8 cellular contexts compared by ENCODE assay signal in genomic region chr12:50084775-50085614, GRCh38. TPM values are rescaled to one million over a fixed set of nuclear protein-coding genes. Genes with fewer than 3 reads are reported as not detected.
DNase-seq lines count a peak whose midpoint lies in the region; ATAC-seq, FAIRE-seq and TF ChIP-seq lines count a peak whose summit lies in the region.

SMARCD1 (plus strand) TSS chr12:50085342; CDS start chr12:50085370, 28 bp downstream.

- H3K9ac ChIP-seq in subcutaneous abdominal adipose tissue (ENCODE audit: low read length in 5 of 5), result peak within 1 kb of the TSS; percentile 73 to 92 (median 85)

- H3K27ac ChIP-seq in foreskin keratinocyte, result peak within 1 kb of the TSS; percentile 20
- peak within 1 kb of the TSS; percentile 94 for H3K27ac ChIP-seq in subcutaneous abdominal adipose tissue (ENCODE audit: low read depth, low read length)

- TF ChIP-seq CTCF in foreskin keratinocyte (conservative IDR thresholded peaks at IDR 0.05), result peak; percentile 88

- H3K4me3 ChIP-seq in neuron (ENCODE audit: low read length), result peak within 1 kb of the TSS; percentile 96
- H3K4me3 ChIP-seq in subcutaneous abdominal adipose tissue (ENCODE audit: low read depth in 1 of 5, low read length in 5 of 5), result peak within 1 kb of the TSS; percentile 73 to 97 (median 87)

- H2AFZ ChIP-seq in neuron (ENCODE audit: low read depth, low read length), result peak within 1 kb of the TSS; percentile 64

- H3K9me3 ChIP-seq in neuron (ENCODE audit: low read length), result no peaks in the 10 kb centered on the region
- no peaks in the 10 kb centered on the region for H3K9me3 ChIP-seq in subcutaneous abdominal adipose tissue (ENCODE audit: control insufficient read depth in 5 of 5, low read length in 5 of 5)

- peak; percentile 68 for ATAC-seq in foreskin keratinocyte

- H3K4me1 ChIP-seq in foreskin keratinocyte, result peaks cover 28% of the 10 kb centered on the region
- peaks cover 35% of the 10 kb centered on the region for H3K4me1 ChIP-seq in neuron (ENCODE audit: insufficient read depth, low read length)
- H3K4me1 ChIP-seq in subcutaneous abdominal adipose tissue (ENCODE audit: control insufficient read depth in 5 of 5, insufficient read depth in 5 of 5, low read length in 5 of 5), result peaks cover 4 to 31% (median 22%) of the 10 kb centered on the region in 5 donors

- peak; percentile 94 for DNase-seq in ELR (ENCODE audit: low read depth)
- DNase-seq in H54 (ENCODE audit: insufficient read length, low spot score), result peak; percentile 89
- peak; percentile 88 for DNase-seq in M059J (ENCODE audit: low read depth)
- DNase-seq in SIG-M5 (lab: John Stamatoyannopoulos, UW), result peak; percentile 72
- peak; percentile 85 for DNase-seq in activated gamma-delta T cell treated with Interleukin-2 at 50 U/mL for 16 hours
- peak; percentile 66 to 82 for DNase-seq in foreskin keratinocyte

- 0 out of 2 replicates have a peak, but pooled peaks have one; percentile 33 for TF ChIP-seq POLR2A in H54 (IDR thresholded peaks at IDR 0.05; ENCODE audit: low read depth, low read length)

- peaks cover 41% of the 10 kb centered on the region for H3K36me3 ChIP-seq in neuron (ENCODE audit: insufficient read depth, low read length)
- H3K36me3 ChIP-seq in subcutaneous abdominal adipose tissue (ENCODE audit: control insufficient read depth in 5 of 5, insufficient read depth in 5 of 5, low read length in 5 of 5), result peaks cover 18 to 37% (median 32%) of the 10 kb centered on the region in 5 donors

- H3K27me3 ChIP-seq in foreskin keratinocyte, result no peaks in the 10 kb centered on the region
- H3K27me3 ChIP-seq in neuron (ENCODE audit: insufficient read depth, low read length), result no peaks in the 10 kb centered on the region
- peaks cover 0 to 3% (median 0%) of the 10 kb centered on the region in 5 donors for H3K27me3 ChIP-seq in subcutaneous abdominal adipose tissue (ENCODE audit: control insufficient read depth in 5 of 5, insufficient read depth in 4 of 5, low read length in 5 of 5)

- FAIRE-seq in H54 (lab: Jason Lieb, UNC), result no peak

RNA-seq across cellular contexts. Expression of gene SMARCD1, which starts in this region (rescaled TPM):
- total RNA-seq in M059J (2014; rRNA removed; shearing (Covaris generic)), result 48.7 and 52.9 TPM in 2 replicates
- total RNA-seq in foreskin keratinocyte, result 99.8 and 102 TPM in 2 replicates
- polyA plus RNA-seq in foreskin keratinocyte, result 53.4 and 59.7 TPM in 2 replicates

Comparison
In these comparisons a context has a peak if more than half of its experiments do, and no peak if none do; other contexts are left out.
1. Peak in every context shown above with its lines: DNase-seq, ATAC-seq, H3K4me3 ChIP-seq and H3K27ac ChIP-seq.